8 cellular contexts compared by ENCODE assay signal in genomic region chr11:45771194-45771941, GRCh38. TPM values are rescaled to one million over a fixed set of nuclear protein-coding genes. Genes with fewer than 3 reads are reported as not detected.
DNase-seq lines count a peak whose midpoint lies in the region; ATAC-seq and TF ChIP-seq lines count a peak whose summit lies in the region.

No MANE protein-coding gene starts in this region.

- intact Hi-C loops in activated B cell treated with CpG ODN at 0.5 μM for 24 hours (cut with micrococcal nuclease) = loop anchor here (1.0 kb wide), 5 partner anchors 34 to 431 kb away; partner anchors contain the start of gene SLC35C1

- no peaks in the 10 kb centered on the region for H3K9me3 Mint-ChIP-seq in activated B cell treated with CpG ODN at 0.5 μM for 24 hours

- CTCF ChIA-PET in activated B cell treated with CpG ODN at 0.5 μM for 24 hours (lab: Charles Lee) = interaction anchor here (0.6 to 3.7 kb wide), 35 partner anchors 9 to 1194 kb away, joined by 3 to 54 read pairs (median 4); partner anchors contain the start of genes CRY2 and SLC35C1

- peaks cover 9% of the 10 kb centered on the region for H3K4me1 Mint-ChIP-seq in activated B cell treated with CpG ODN at 0.5 μM for 24 hours

- DNase-seq in NCI-H1436 (lab: John Stamatoyannopoulos, UW) (peak; percentile 26), NCI-H1436 treated with DMSO at 0.1 percent for 48 hours (lab: John Stamatoyannopoulos, UW) (no peak), NCI-H187 treated with DMSO at 0.1 percent for 48 hours (lab: John Stamatoyannopoulos, UW) (peak; percentile 19), activated B cell treated with CpG ODN at 0.5 μM for 24 hours (peak; percentile 74), cerebellar cortex (ENCODE audit: low spot score) (peak; percentile 69), kidney glomerular epithelial cell (lab: John Stamatoyannopoulos, UW) (peak; percentile 1)
- DNase-seq in stimulated activated CD4-positive, alpha-beta T cell treated with anti-CD3 and anti-CD28 coated beads, Interleukin-15, amount 100 ng/mL, for 48 hours (ENCODE audit: low read depth in 2 of 2) = peak; percentile 43 to 66

- H3K27me3 Mint-ChIP-seq in activated B cell treated with CpG ODN at 0.5 μM for 24 hours = peaks cover 6% of the 10 kb centered on the region

- TF ChIP-seq CTCF in activated B cell treated with CpG ODN at 0.5 μM for 24 hours (IDR thresholded peaks at IDR 0.05) = no peak

- H3K4me3 Mint-ChIP-seq in activated B cell treated with CpG ODN at 0.5 μM for 24 hours = peak overlapping the region; percentile 89

- ATAC-seq in HG02870 (IDR thresholded peaks at IDR 0.05; ENCODE audit: unreplicated experiment) (peak; percentile 40), activated B cell treated with CpG ODN at 0.5 μM for 24 hours (ENCODE audit: low read depth) (peak; percentile 77)

- H3K36me3 Mint-ChIP-seq in activated B cell treated with CpG ODN at 0.5 μM for 24 hours (ENCODE audit: low read depth) = no peaks in the 10 kb centered on the region

- peak overlapping the region; percentile 64 for H3K27ac Mint-ChIP-seq in activated B cell treated with CpG ODN at 0.5 μM for 24 hours

- POLR2A ChIA-PET in activated B cell treated with CpG ODN at 0.5 μM for 24 hours (lab: Charles Lee) = interaction anchor here (1.0 to 1.2 kb wide), 2 partner anchors 235 to 347 kb away, joined by 3 to 7 read pairs; no protein-coding TSS in a partner anchor

RNA-seq across cellular contexts. Expression of gene SLC35C1, which starts 33.6 kb away (rescaled TPM):
- 8.6 and 8.8 TPM in 2 replicates for total RNA-seq in activated B cell treated with CpG ODN at 0.5 μM for 24 hours
